ENCODE assay signal across 25 cellular contexts in the genomic region with DNA sequence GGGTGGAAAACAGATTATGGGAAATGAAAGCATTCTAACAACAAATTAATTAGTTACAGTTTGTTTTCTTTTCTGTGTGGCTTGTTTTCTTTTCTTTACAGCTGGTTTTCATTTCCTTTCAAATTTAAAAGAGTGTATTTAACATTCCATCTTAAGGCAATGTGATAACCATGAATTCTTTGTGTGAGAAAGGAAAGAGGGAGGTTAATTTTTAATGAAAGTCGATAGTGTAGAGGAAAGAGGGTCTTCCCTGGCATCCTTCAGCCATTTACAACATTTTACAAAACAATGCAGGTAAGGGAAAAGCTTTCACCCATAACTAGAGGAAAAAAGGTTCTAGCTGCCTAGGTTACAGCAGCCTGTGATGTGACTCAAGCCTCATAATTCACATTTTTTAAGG. TPM values are rescaled to one million over a fixed set of nuclear protein-coding genes. Genes with fewer than 3 reads are reported as not detected.
"Had no signal": no experiment of that assay in that cellular context is flagged by ENCODE, and none has a peak within 500 bp of the region (broad histone marks: within the 10 kb centered on the region; RNA-seq: fewer than 3 reads in every experiment).

No MANE protein-coding gene starts in this region.

- H2AFZ ChIP-seq: parathyroid adenoma had no signal

- H3K9me3 ChIP-seq: testis had no signal

- DNase-seq: activated CD4-positive, alpha-beta T cell treated with anti-CD3 and anti-CD28 coated beads for 4 hours; activated CD4-positive, alpha-beta T cell treated with anti-CD3 and anti-CD28 coated beads, Interleukin-2, amount 50 U/mL, for 48 hours; activated CD4-positive, CD25-positive, alpha-beta regulatory T cell; activated effector memory CD4-positive, alpha-beta T cell treated with anti-CD3 and anti-CD28 coated beads, Interleukin-2, amount 50 U/mL, for 16 hours; activated naive CD4-positive, alpha-beta T cell treated with anti-CD3 and anti-CD28 coated beads, Interleukin-2, amount 50 U/mL, for 16 hours; activated naive CD8-positive, alpha-beta T cell treated with anti-CD3 and anti-CD28 coated beads, Interleukin-2, amount 50 U/mL, for 24 hours; activated T-cell treated with anti-CD3 and anti-CD28 coated beads for 4 hours; anterior cingulate cortex; body of pancreas; cortex of kidney; endodermal cell; foreskin melanocyte; retina; sigmoid colon; stimulated activated CD4-positive, alpha-beta T cell treated with anti-CD3 and anti-CD28 coated beads, Interleukin-2, amount 100 ng/mL, for 48 hours; stimulated activated CD8-positive, alpha-beta memory T cell treated with anti-CD3 and anti-CD28 coated beads, Interleukin-4, amount 100 ng/mL, for 48 hours; stimulated activated naive B cell treated with anti-CD40 and anti-IgM and Interleukin-4, amounts not matched to agents 10 μg/mL and 1 μg/mL and 100 μg/mL, for 72 hours; T1000; testis; trophoblast cell had no signal

- H3K36me3 ChIP-seq: cardiac muscle cell, sigmoid colon had no signal

- H3K4me1 ChIP-seq: body of pancreas, parathyroid adenoma, sigmoid colon, testis, vagina had no signal

- H3K27me3 ChIP-seq: body of pancreas, cardiac muscle cell, sigmoid colon, testis, vagina had no signal

- H3K27me3 Mint-ChIP-seq: activated naive CD8-positive, alpha-beta T cell treated with anti-CD3 and anti-CD28 coated beads, Interleukin-2, amount 50 U/mL, for 24 hours had no signal

- H3K4me3 ChIP-seq: body of pancreas, cardiac muscle cell, sigmoid colon, testis, vagina had no signal

- H3K4me1 Mint-ChIP-seq: activated naive CD8-positive, alpha-beta T cell treated with anti-CD3 and anti-CD28 coated beads, Interleukin-2, amount 50 U/mL, for 24 hours; stimulated activated naive B cell treated with anti-CD40 and anti-IgM and Interleukin-4, amounts not matched to agents 10 μg/mL and 1 μg/mL and 100 μg/mL, for 72 hours had no signal

- H3K36me3 Mint-ChIP-seq: stimulated activated naive B cell treated with anti-CD40 and anti-IgM and Interleukin-4, amounts not matched to agents 10 μg/mL and 1 μg/mL and 100 μg/mL, for 72 hours had no signal

- H3K9ac ChIP-seq: parathyroid adenoma had no signal

- H3K27ac ChIP-seq: body of pancreas, cardiac muscle cell, parathyroid adenoma, sigmoid colon, testis, vagina had no signal

- H3K4me3 Mint-ChIP-seq: activated naive CD8-positive, alpha-beta T cell treated with anti-CD3 and anti-CD28 coated beads, Interleukin-2, amount 50 U/mL, for 24 hours; endodermal cell; natural killer cell treated with Interleukin-12 subunit alpha and Interleukin-12 subunit beta and Interleukin-15 and Interleukin-18, amount 100 ng/mL, for 72 hours; stimulated activated naive B cell treated with anti-CD40 and anti-IgM and Interleukin-4, amounts not matched to agents 10 μg/mL and 1 μg/mL and 100 μg/mL, for 72 hours had no signal

- H3K79me2 ChIP-seq: parathyroid adenoma had no signal

- H3K27ac Mint-ChIP-seq: activated naive CD8-positive, alpha-beta T cell treated with anti-CD3 and anti-CD28 coated beads, Interleukin-2, amount 50 U/mL, for 24 hours; endodermal cell; natural killer cell treated with Interleukin-12 subunit alpha and Interleukin-12 subunit beta and Interleukin-15 and Interleukin-18, amount 100 ng/mL, for 72 hours; stimulated activated naive B cell treated with anti-CD40 and anti-IgM and Interleukin-4, amounts not matched to agents 10 μg/mL and 1 μg/mL and 100 μg/mL, for 72 hours had no signal

RNA-seq across cellular contexts. Expression of a gene that starts 43.9 kb away (rescaled TPM):
- total RNA-seq: cardiac muscle cell; natural killer cell treated with Interleukin-12 subunit alpha and Interleukin-12 subunit beta and Interleukin-15 and Interleukin-18, amount 100 ng/mL, for 72 hours; T-helper 1 cell treated with Interleukin-12 subunit alpha and Interleukin-12 subunit beta and Interleukin-4 antibody, amounts not matched to agents 30 ng/mL and 1 ng/mL, for 36 hours had no signal
- polyA plus RNA-seq: cardiac muscle cell had no signal
